In genomic region chr5:139470821-139471300, GRCh38 we compare ENCODE assay signal across 11 cellular contexts. TPM values are rescaled to one million over a fixed set of nuclear protein-coding genes. Genes with fewer than 3 reads are reported as not detected.
DNase-seq lines count a peak whose midpoint lies in the region; ATAC-seq and TF ChIP-seq lines count a peak whose summit lies in the region.
"Had no signal": no experiment of that assay in that cellular context is flagged by ENCODE, and none has a peak within 500 bp of the region (broad histone marks: within the 10 kb centered on the region; RNA-seq: fewer than 3 reads in every experiment).

TSS of gene SMIM33 (plus strand) at chr5:139471004. CDS start at chr5:139471122, 118 bp downstream.

- no peaks in the 10 kb centered on the region for H3K9me3 ChIP-seq in PC-3 (ENCODE audit: low read length)
- H3K9me3 ChIP-seq: prostate gland had no signal

- H4K20me1 ChIP-seq in PC-3 (ENCODE audit: low read length): no peaks in the 10 kb centered on the region

- no TSS peak for BruUV-seq in PC-3 (replicated peaks; lab: Mats Ljungman, UMichigan)

- CTCF ChIA-PET in PC-3 (lab: Charles Lee): no interaction called here

- H3K36me3 ChIP-seq in rectal smooth muscle tissue (ENCODE audit: control insufficient read depth, insufficient read depth, low read length) (no peaks in the 10 kb centered on the region), PC-3 (ENCODE audit: low read depth, low read length) (no peaks in the 10 kb centered on the region)
- H3K36me3 ChIP-seq: prostate gland had no signal

- no peaks in the 10 kb centered on the region for H3K9me2 ChIP-seq in PC-3 (replicated peaks; ENCODE audit: low read length)

- peaks cover 18% of the 10 kb centered on the region for H3K36me3 Mint-ChIP-seq in T-helper 1 cell treated with Interleukin-12 subunit alpha and Interleukin-12 subunit beta and Interleukin-4 antibody, amounts not matched to agents 30 μg/mL and 1 μg/mL, for 36 hours (ENCODE audit: low read depth)
- peaks cover 9% of the 10 kb centered on the region for H3K36me3 Mint-ChIP-seq in activated naive CD8-positive, alpha-beta T cell treated with anti-CD3 and anti-CD28 coated beads for 36 hours

- H3K27ac ChIP-seq in rectal smooth muscle tissue (ENCODE audit: low read depth, low read length) (no peak within 1 kb of the TSS), PC-3 (ENCODE audit: low read length) (no peak within 1 kb of the TSS)
- H3K27ac ChIP-seq: prostate gland had no signal

- H3K79me2 ChIP-seq in PC-3 (ENCODE audit: low read length): no peaks in the 10 kb centered on the region

- H3K27me3 ChIP-seq in rectal smooth muscle tissue (ENCODE audit: control insufficient read depth, insufficient read depth, low read length) (peaks cover 4% of the 10 kb centered on the region), PC-3 (ENCODE audit: low read length) (no peaks in the 10 kb centered on the region)

- peaks cover 65% of the 10 kb centered on the region for H3K4me1 Mint-ChIP-seq in T-helper 1 cell treated with Interleukin-12 subunit alpha and Interleukin-12 subunit beta and Interleukin-4 antibody, amounts not matched to agents 30 μg/mL and 1 μg/mL, for 36 hours (ENCODE audit: low read depth)
- H3K4me1 Mint-ChIP-seq in activated naive CD8-positive, alpha-beta T cell treated with anti-CD3 and anti-CD28 coated beads for 36 hours: peaks cover 56% of the 10 kb centered on the region

- no peaks in the 10 kb centered on the region for H3K9me3 Mint-ChIP-seq in T-helper 1 cell treated with Interleukin-12 subunit alpha and Interleukin-12 subunit beta and Interleukin-4 antibody, amounts not matched to agents 30 μg/mL and 1 μg/mL, for 36 hours
- H3K9me3 Mint-ChIP-seq in activated naive CD8-positive, alpha-beta T cell treated with anti-CD3 and anti-CD28 coated beads for 36 hours: no peaks in the 10 kb centered on the region

- POLR2A ChIA-PET in PC-3 (lab: Charles Lee; ENCODE audit: unreplicated experiment): no interaction called here

- TF ChIP-seq CTCF in PC-3 (conservative IDR thresholded peaks at IDR 0.05; ENCODE audit: low read depth, low read length): no peak

- intact Hi-C loops in PC-3 (cut with micrococcal nuclease): no loop called here

- no peaks in the 10 kb centered on the region for H3K27me3 Mint-ChIP-seq in T-helper 1 cell treated with Interleukin-12 subunit alpha and Interleukin-12 subunit beta and Interleukin-4 antibody, amounts not matched to agents 30 μg/mL and 1 μg/mL, for 36 hours (ENCODE audit: low read depth)
- no peaks in the 10 kb centered on the region for H3K27me3 Mint-ChIP-seq in activated naive CD8-positive, alpha-beta T cell treated with anti-CD3 and anti-CD28 coated beads for 36 hours

- H3K9ac ChIP-seq in rectal smooth muscle tissue (ENCODE audit: low read length): peak within 1 kb of the TSS; percentile 22
- H3K9ac ChIP-seq in PC-3 (ENCODE audit: low read length): no peak within 1 kb of the TSS

- no peaks in the 10 kb centered on the region for H3F3A ChIP-seq in PC-3 (ENCODE audit: low read length, unreplicated experiment)

- DNase-seq in activated naive CD8-positive, alpha-beta T cell treated with anti-CD3 and anti-CD28 coated beads for 36 hours: no peak
- DNase-seq in AG20443 (ENCODE audit: low spot score) (no peak), PC-3 (no peak), NCI-H2081 (lab: John Stamatoyannopoulos, UW) (no peak)
- DNase-seq: caudate nucleus, NCI-H187 had no signal

- ATAC-seq in HG03354 (IDR thresholded peaks at IDR 0.05; ENCODE audit: poor library complexity, severe bottlenecking, unreplicated experiment): peak; percentile 47
- no peak for ATAC-seq in HG03378 (IDR thresholded peaks at IDR 0.05; ENCODE audit: unreplicated experiment)
- no peak for ATAC-seq in PC-3

- H2AFZ ChIP-seq in PC-3 (ENCODE audit: low read length): no peak within 1 kb of the TSS

- H3K4me3 Mint-ChIP-seq in T-helper 1 cell treated with Interleukin-12 subunit alpha and Interleukin-12 subunit beta and Interleukin-4 antibody, amounts not matched to agents 30 μg/mL and 1 μg/mL, for 36 hours: peak within 1 kb of the TSS; percentile 76
- H3K4me3 Mint-ChIP-seq in activated naive CD8-positive, alpha-beta T cell treated with anti-CD3 and anti-CD28 coated beads for 36 hours: peak within 1 kb of the TSS; percentile 75

- H3K4me1 ChIP-seq in rectal smooth muscle tissue (ENCODE audit: control insufficient read depth, insufficient read depth, low read length) (no peaks in the 10 kb centered on the region), PC-3 (ENCODE audit: insufficient read depth, low read length) (no peaks in the 10 kb centered on the region)
- H3K4me1 ChIP-seq: prostate gland had no signal

- H3K4me2 ChIP-seq in PC-3 (ENCODE audit: low read length): no peak within 1 kb of the TSS

- H3K27ac Mint-ChIP-seq in T-helper 1 cell treated with Interleukin-12 subunit alpha and Interleukin-12 subunit beta and Interleukin-4 antibody, amounts not matched to agents 30 μg/mL and 1 μg/mL, for 36 hours: peak within 1 kb of the TSS; percentile 90
- peak within 1 kb of the TSS; percentile 89 for H3K27ac Mint-ChIP-seq in activated naive CD8-positive, alpha-beta T cell treated with anti-CD3 and anti-CD28 coated beads for 36 hours

- peak within 1 kb of the TSS; percentile 61 for H3K4me3 ChIP-seq in rectal smooth muscle tissue (ENCODE audit: low read length)
- H3K4me3 ChIP-seq in PC-3 (ENCODE audit: low read length): no peak within 1 kb of the TSS
- H3K4me3 ChIP-seq: prostate gland had no signal

RNA-seq across cellular contexts. Expression of gene SMIM33, which starts in this region (rescaled TPM):
- under 1 TPM in 1 of 2 experiments, not detected in 1; 0.16 TPM for total RNA-seq in activated naive CD8-positive, alpha-beta T cell treated with anti-CD3 and anti-CD28 coated beads for 36 hours
- total RNA-seq in PC-3 (2014; rRNA removed): not detected in 2 replicates
- total RNA-seq: prostate gland had no signal
